20 cellular contexts compared by ENCODE assay signal in the genomic region with DNA sequence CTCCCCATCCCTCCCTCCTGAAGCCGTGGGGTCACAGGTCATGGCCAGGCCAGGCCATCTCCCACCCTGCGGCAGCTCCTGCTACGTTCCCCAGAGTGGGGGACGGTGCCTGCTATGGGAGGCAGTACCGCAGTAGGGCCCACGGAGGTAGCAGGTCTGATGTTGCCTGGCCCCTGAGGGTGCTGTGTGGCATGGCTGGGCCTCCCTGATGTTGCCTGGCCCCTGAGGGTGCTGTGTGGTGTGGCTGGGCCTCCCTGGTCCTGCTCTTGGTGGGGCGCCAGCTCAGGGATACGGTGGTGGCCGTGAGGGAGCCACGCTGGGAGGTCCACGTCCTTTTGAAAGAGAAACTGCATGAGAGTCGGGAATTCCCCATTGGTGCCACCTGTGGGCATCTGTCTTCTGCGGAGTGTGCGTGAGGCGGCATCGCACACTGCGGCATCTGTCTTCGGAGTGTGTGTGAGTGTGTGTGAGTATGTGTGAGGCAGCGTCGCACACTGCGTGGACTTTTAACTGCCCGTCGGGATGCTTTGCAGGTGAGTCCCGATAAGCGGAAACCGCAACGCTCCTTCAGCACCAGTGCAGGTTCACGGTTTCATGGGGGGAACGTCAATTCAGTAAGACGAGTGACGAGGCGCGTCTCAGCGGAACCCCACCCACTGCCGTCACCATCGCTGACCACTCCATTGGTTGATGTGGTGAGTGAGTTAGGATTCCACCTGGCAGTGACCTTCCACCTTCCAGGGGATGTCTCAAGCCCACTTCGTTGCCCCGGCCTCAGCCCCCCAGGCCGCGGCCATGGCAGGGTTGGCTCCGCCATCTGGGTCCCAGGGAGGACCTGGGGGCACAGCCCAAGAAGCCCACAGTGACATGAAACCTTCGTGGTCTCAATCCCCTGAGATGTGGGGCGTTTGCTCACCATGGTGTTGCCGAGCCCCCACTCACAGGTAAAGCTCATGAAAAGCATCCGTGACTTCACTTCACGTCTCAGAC. TPM values are rescaled to one million over a fixed set of nuclear protein-coding genes. Genes with fewer than 3 reads are reported as not detected.
A peak's percentile ranks its signal among the peaks of the same experiment; 100 is the strongest.
DNase-seq lines count a peak whose midpoint lies in the region; ATAC-seq and TF ChIP-seq lines count a peak whose summit lies in the region.
"Had no signal": no experiment of that assay in that cellular context is flagged by ENCODE, and none has a peak within 500 bp of the region (broad histone marks: within the 10 kb centered on the region; RNA-seq: fewer than 3 reads in every experiment).

No MANE protein-coding gene starts in this region.

- TF ChIP-seq CTCF in chondrocyte (IDR thresholded peaks at IDR 0.05) (no peak), foreskin fibroblast (IDR thresholded peaks at IDR 0.05; ENCODE audit: low read depth, low read length) (no peak)

- no peak overlapping the region for H3K9ac ChIP-seq in rectal smooth muscle tissue (ENCODE audit: low read length)

- H2AFZ ChIP-seq in ACC112 (ENCODE audit: low read length, unreplicated experiment), result no peak overlapping the region

- 91% methylated on average over 46 of the region's 46 CpGs for WGBS in right cardiac atrium

- no peaks in the 10 kb centered on the region for H3K36me3 ChIP-seq in ACC112 (ENCODE audit: insufficient read depth, low read length)
- H3K36me3 ChIP-seq in rectal smooth muscle tissue (ENCODE audit: control insufficient read depth, insufficient read depth, low read length), result no peaks in the 10 kb centered on the region

- intact Hi-C loops in right cardiac atrium (cut with DNase I), result no loop called here

- H3K27ac Mint-ChIP-seq in chondrocyte (ENCODE audit: unreplicated experiment), result no peak overlapping the region
- H3K27ac Mint-ChIP-seq in natural killer cell treated with Interleukin-12 subunit alpha and Interleukin-12 subunit beta and Interleukin-15 and Interleukin-18, amount 100 ng/mL, for 72 hours, result no peak overlapping the region
- H3K27ac Mint-ChIP-seq: activated CD4-positive, alpha-beta memory T cell treated with anti-CD3 and anti-CD28 coated beads for 36 hours; activated naive CD4-positive, alpha-beta T cell treated with anti-CD3 and anti-CD28 coated beads, Interleukin-2, amount 50 U/mL, for 24 hours; activated T-cell treated with anti-CD3 and anti-CD28 coated beads, Interleukin-2, amount 50 U/mL, for 24 hours; CD4-positive, alpha-beta T cell; progenitor cell of endocrine pancreas had no signal

- no peaks in the 10 kb centered on the region for H3K36me3 Mint-ChIP-seq in chondrocyte (ENCODE audit: low read depth)
- H3K36me3 Mint-ChIP-seq in natural killer cell treated with Interleukin-12 subunit alpha and Interleukin-12 subunit beta and Interleukin-15 and Interleukin-18, amount 100 ng/mL, for 72 hours, result no peaks in the 10 kb centered on the region
- H3K36me3 Mint-ChIP-seq: activated CD4-positive, alpha-beta memory T cell treated with anti-CD3 and anti-CD28 coated beads for 36 hours; activated naive CD4-positive, alpha-beta T cell treated with anti-CD3 and anti-CD28 coated beads, Interleukin-2, amount 50 U/mL, for 24 hours had no signal

- peaks cover 28% of the 10 kb centered on the region for H3K27me3 Mint-ChIP-seq in chondrocyte (ENCODE audit: low read depth)
- peaks cover 0 to 6% of the 10 kb centered on the region in 2 donors for H3K27me3 Mint-ChIP-seq in natural killer cell treated with Interleukin-12 subunit alpha and Interleukin-12 subunit beta and Interleukin-15 and Interleukin-18, amount 100 ng/mL, for 72 hours
- H3K27me3 Mint-ChIP-seq: activated CD4-positive, alpha-beta memory T cell treated with anti-CD3 and anti-CD28 coated beads for 36 hours; activated naive CD4-positive, alpha-beta T cell treated with anti-CD3 and anti-CD28 coated beads, Interleukin-2, amount 50 U/mL, for 24 hours; activated T-cell treated with anti-CD3 and anti-CD28 coated beads, Interleukin-2, amount 50 U/mL, for 24 hours; CD4-positive, alpha-beta T cell had no signal

- H3K27ac ChIP-seq in ACC112 (ENCODE audit: low read depth, low read length) (no peak overlapping the region), right cardiac atrium (ENCODE audit: low read length) (no peak overlapping the region), rectal smooth muscle tissue (ENCODE audit: low read depth, low read length) (no peak overlapping the region)
- H3K27ac ChIP-seq: body of pancreas had no signal

- DNase-seq in chondrocyte (ENCODE audit: low spot score), result peak; percentile 84
- DNase-seq in right cardiac atrium, result peak; percentile 8 to 41 (median 37)
- no peak for DNase-seq in D341Med (ENCODE audit: low spot score)
- DNase-seq in natural killer cell treated with Interleukin-12 subunit alpha and Interleukin-12 subunit beta and Interleukin-15 and Interleukin-18, amount 100 ng/mL, for 72 hours (ENCODE audit: low spot score), result no peak
- no peak for DNase-seq in foreskin fibroblast
- DNase-seq: activated CD4-positive, alpha-beta memory T cell treated with anti-CD3 and anti-CD28 coated beads for 36 hours; activated T-cell treated with anti-CD3 and anti-CD28 coated beads, Interleukin-2, amount 50 U/mL, for 24 hours; body of pancreas; CD4-positive, alpha-beta T cell; DND-41; NCI-H1417 treated with DMSO at 0.1 percent for 48 hours; NCI-H82; stimulated activated naive CD4-positive, alpha-beta T cell treated with Interleukin-2 at 50 U/mL for 16 hours had no signal

- ATAC-seq in right cardiac atrium (no peak), GM19455 (IDR thresholded peaks at IDR 0.05; ENCODE audit: unreplicated experiment) (no peak)
- no peak for ATAC-seq in natural killer cell treated with Interleukin-12 subunit alpha and Interleukin-12 subunit beta and Interleukin-15 and Interleukin-18, amount 100 ng/mL, for 72 hours
- ATAC-seq: body of pancreas, HCT116 had no signal

- H3K9me3 ChIP-seq in right cardiac atrium (ENCODE audit: control insufficient read depth, low read length), result no peaks in the 10 kb centered on the region
- H3K9me3 ChIP-seq: body of pancreas had no signal

- no peaks in the 10 kb centered on the region for H3K4me1 Mint-ChIP-seq in chondrocyte (ENCODE audit: low read depth)
- H3K4me1 Mint-ChIP-seq in natural killer cell treated with Interleukin-12 subunit alpha and Interleukin-12 subunit beta and Interleukin-15 and Interleukin-18, amount 100 ng/mL, for 72 hours (ENCODE audit: low read depth in 2 of 2), result no peaks in the 10 kb centered on the region
- H3K4me1 Mint-ChIP-seq: activated naive CD4-positive, alpha-beta T cell treated with anti-CD3 and anti-CD28 coated beads, Interleukin-2, amount 50 U/mL, for 24 hours had no signal

- H3K9me3 Mint-ChIP-seq in chondrocyte (ENCODE audit: low read depth), result no peaks in the 10 kb centered on the region
- H3K9me3 Mint-ChIP-seq in natural killer cell treated with Interleukin-12 subunit alpha and Interleukin-12 subunit beta and Interleukin-15 and Interleukin-18, amount 100 ng/mL, for 72 hours, result no peaks in the 10 kb centered on the region
- H3K9me3 Mint-ChIP-seq: activated CD4-positive, alpha-beta memory T cell treated with anti-CD3 and anti-CD28 coated beads for 36 hours; activated naive CD4-positive, alpha-beta T cell treated with anti-CD3 and anti-CD28 coated beads, Interleukin-2, amount 50 U/mL, for 24 hours; activated T-cell treated with anti-CD3 and anti-CD28 coated beads, Interleukin-2, amount 50 U/mL, for 24 hours; CD4-positive, alpha-beta T cell had no signal

- H3K4me1 ChIP-seq in ACC112 (ENCODE audit: control insufficient read depth, insufficient read depth, low read length, unreplicated experiment) (no peaks in the 10 kb centered on the region), right cardiac atrium (ENCODE audit: control insufficient read depth, insufficient read depth, low read length) (no peaks in the 10 kb centered on the region), rectal smooth muscle tissue (ENCODE audit: control insufficient read depth, insufficient read depth, low read length) (no peaks in the 10 kb centered on the region)
- H3K4me1 ChIP-seq: body of pancreas had no signal

- H3K79me2 ChIP-seq in ACC112 (ENCODE audit: control insufficient read depth, insufficient read depth, low read length, unreplicated experiment), result no peaks in the 10 kb centered on the region

- no peak overlapping the region for H3K4me3 Mint-ChIP-seq in chondrocyte (ENCODE audit: unreplicated experiment)
- H3K4me3 Mint-ChIP-seq in natural killer cell treated with Interleukin-12 subunit alpha and Interleukin-12 subunit beta and Interleukin-15 and Interleukin-18, amount 100 ng/mL, for 72 hours, result no peak overlapping the region
- H3K4me3 Mint-ChIP-seq: activated CD4-positive, alpha-beta memory T cell treated with anti-CD3 and anti-CD28 coated beads for 36 hours; activated naive CD4-positive, alpha-beta T cell treated with anti-CD3 and anti-CD28 coated beads, Interleukin-2, amount 50 U/mL, for 24 hours; activated T-cell treated with anti-CD3 and anti-CD28 coated beads, Interleukin-2, amount 50 U/mL, for 24 hours; CD4-positive, alpha-beta T cell had no signal

- H3K4me3 ChIP-seq in ACC112 (ENCODE audit: low read depth, low read length) (peak overlapping the region; percentile 52), right cardiac atrium (ENCODE audit: low read length) (no peak overlapping the region), rectal smooth muscle tissue (ENCODE audit: low read length) (peak overlapping the region; percentile 58), foreskin fibroblast (ENCODE audit: low read depth in 1 of 2, low read length in 2 of 2) (peak overlapping the region in 1 of 2 donors; percentile 36)
- H3K4me3 ChIP-seq: body of pancreas had no signal

- H3K27me3 ChIP-seq in ACC112 (ENCODE audit: insufficient read depth, low read length), result peaks cover 3% of the 10 kb centered on the region; the same call in 1 of the 2 replicates
- no peaks in the 10 kb centered on the region for H3K27me3 ChIP-seq in right cardiac atrium (ENCODE audit: control insufficient read depth, insufficient read depth)
- H3K27me3 ChIP-seq in rectal smooth muscle tissue (ENCODE audit: control insufficient read depth, insufficient read depth, low read length), result no peaks in the 10 kb centered on the region
- H3K27me3 ChIP-seq: body of pancreas had no signal

RNA-seq across cellular contexts. Expression of gene CFAP46, which starts 51.2 kb away (rescaled TPM):
- total RNA-seq in chondrocyte (0.49 to 0.92 TPM (median 0.89 TPM) in 3 replicates), right cardiac atrium (1 to 10 TPM; 1.5 to 1.8 (median 1.7) TPM)
- 1.00 TPM for polyA plus RNA-seq in right cardiac atrium
- under 1 TPM in 1 of 2 donors, not detected in 1; 0.19 TPM for total RNA-seq in natural killer cell treated with Interleukin-12 subunit alpha and Interleukin-12 subunit beta and Interleukin-15 and Interleukin-18, amount 100 ng/mL, for 72 hours
- total RNA-seq: CD4-positive, alpha-beta T cell; myocyte had no signal

Comparison
In these comparisons a context has a peak if more than half of its experiments do, and no peak if none do; other contexts are left out.
1. DNase-seq: peak in chondrocyte (single experiment) and right cardiac atrium (3 of 3); none in D341Med (single experiment), natural killer cell treated with Interleukin-12 subunit alpha and Interleukin-12 subunit beta and Interleukin-15 and Interleukin-18, amount 100 ng/mL, for 72 hours (single experiment) and foreskin fibroblast (0 of 2).